ENCODE assay signal across 1 cellular context in the genomic region with DNA sequence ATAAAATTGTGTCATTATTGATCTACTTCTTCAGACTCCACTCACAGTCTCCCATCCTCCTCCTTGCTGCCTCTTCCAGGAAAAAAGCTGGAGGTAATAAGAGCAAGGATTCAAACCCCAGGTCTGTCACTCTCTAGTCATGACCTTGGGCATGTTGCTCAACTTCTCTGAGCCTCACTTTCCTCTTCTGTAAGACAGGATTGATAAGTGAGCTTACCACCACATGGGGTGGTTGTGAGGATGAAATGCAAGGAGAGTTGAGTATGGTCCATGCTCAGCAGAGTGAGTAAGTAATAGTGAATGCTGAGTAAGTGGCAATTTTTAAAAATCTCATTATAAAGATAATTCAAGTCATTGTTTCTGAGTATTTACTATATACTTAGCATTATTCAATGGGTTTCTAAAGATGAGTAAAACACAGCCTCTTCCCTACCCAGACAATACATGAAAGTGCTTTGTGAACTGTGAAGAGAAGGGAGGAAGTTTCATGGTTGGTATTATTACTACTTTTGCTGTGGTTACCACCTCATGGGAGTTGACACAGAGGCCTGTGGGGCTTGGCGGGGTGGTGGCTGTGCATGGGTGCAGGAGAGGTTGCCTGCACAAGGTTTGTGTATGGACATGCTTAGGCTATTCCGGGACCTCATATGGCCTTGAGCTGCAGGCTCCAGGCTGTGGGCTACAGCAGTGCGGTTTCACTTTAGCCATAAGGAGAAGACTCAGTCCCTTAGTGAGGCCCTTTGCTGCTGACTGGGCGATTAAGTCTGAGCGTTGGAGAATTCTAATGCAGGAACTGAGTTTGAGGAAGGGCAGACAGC.
TF ChIP-seq lines count a peak whose summit lies in the region.

No MANE protein-coding gene starts in this region.

TF ChIP-seq in WTC11, 78 proteins besides CTCF, POLR2A, EP300 and RAD21 (continued from another document):
- TF ChIP-seq, protein P1, sequence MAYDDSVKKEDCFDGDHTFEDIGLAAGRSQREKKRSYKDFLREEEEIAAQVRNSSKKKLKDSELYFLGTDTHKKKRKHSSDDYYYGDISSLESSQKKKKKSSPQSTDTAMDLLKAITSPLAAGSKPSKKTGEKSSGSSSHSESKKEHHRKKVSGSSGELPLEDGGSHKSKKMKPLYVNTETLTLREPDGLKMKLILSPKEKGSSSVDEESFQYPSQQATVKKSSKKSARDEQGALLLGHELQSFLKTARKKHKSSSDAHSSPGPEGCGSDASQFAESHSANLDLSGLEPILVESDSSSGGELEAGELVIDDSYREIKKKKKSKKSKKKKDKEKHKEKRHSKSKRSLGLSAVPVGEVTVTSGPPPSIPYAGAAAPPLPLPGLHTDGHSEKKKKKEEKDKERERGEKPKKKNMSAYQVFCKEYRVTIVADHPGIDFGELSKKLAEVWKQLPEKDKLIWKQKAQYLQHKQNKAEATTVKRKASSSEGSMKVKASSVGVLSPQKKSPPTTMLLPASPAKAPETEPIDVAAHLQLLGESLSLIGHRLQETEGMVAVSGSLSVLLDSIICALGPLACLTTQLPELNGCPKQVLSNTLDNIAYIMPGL (CRISPR knock-in tag; IDR thresholded peaks at IDR 0.05) = no peak
- TF ChIP-seq, protein P2, sequence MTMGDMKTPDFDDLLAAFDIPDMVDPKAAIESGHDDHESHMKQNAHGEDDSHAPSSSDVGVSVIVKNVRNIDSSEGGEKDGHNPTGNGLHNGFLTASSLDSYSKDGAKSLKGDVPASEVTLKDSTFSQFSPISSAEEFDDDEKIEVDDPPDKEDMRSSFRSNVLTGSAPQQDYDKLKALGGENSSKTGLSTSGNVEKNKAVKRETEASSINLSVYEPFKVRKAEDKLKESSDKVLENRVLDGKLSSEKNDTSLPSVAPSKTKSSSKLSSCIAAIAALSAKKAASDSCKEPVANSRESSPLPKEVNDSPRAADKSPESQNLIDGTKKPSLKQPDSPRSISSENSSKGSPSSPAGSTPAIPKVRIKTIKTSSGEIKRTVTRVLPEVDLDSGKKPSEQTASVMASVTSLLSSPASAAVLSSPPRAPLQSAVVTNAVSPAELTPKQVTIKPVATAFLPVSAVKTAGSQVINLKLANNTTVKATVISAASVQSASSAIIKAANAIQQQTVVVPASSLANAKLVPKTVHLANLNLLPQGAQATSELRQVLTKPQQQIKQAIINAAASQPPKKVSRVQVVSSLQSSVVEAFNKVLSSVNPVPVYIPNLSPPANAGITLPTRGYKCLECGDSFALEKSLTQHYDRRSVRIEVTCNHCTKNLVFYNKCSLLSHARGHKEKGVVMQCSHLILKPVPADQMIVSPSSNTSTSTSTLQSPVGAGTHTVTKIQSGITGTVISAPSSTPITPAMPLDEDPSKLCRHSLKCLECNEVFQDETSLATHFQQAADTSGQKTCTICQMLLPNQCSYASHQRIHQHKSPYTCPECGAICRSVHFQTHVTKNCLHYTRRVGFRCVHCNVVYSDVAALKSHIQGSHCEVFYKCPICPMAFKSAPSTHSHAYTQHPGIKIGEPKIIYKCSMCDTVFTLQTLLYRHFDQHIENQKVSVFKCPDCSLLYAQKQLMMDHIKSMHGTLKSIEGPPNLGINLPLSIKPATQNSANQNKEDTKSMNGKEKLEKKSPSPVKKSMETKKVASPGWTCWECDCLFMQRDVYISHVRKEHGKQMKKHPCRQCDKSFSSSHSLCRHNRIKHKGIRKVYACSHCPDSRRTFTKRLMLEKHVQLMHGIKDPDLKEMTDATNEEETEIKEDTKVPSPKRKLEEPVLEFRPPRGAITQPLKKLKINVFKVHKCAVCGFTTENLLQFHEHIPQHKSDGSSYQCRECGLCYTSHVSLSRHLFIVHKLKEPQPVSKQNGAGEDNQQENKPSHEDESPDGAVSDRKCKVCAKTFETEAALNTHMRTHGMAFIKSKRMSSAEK (CRISPR knock-in tag; IDR thresholded peaks at IDR 0.05; ENCODE audit: borderline replicate concordance) = no peak
- TF ChIP-seq CREM (CRISPR knock-in tag; IDR thresholded peaks at IDR 0.05) (no peak), GRHL2 (CRISPR knock-in tag; IDR thresholded peaks at IDR 0.05; ENCODE audit: insufficient replicate concordance, severe bottlenecking) (no peak), ZNF263 (CRISPR knock-in tag; IDR thresholded peaks at IDR 0.05; ENCODE audit: low read depth) (no peak)
TF ChIP-seq in WTC11: peak in this region for 0.
